11 cellular contexts compared by ENCODE assay signal in the genomic region with DNA sequence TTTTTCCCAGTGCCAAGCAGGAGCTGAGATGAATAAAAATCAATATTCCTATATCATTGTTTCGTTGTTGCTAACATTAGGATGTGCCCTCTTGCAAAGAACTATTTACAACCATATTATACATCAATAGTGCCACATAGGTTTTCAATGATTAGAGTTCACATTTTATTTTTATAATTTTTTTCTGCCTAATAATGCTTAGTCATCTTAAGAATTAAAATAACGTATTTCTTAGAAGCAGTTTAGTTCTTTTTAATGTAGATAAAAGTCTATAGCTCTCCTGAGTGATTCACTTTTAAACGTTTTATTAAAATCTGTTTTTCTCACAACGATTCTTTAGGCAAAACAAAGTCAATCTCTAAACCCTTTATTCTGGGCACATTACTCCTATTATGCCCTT.
"Had no signal": no experiment of that assay in that cellular context is flagged by ENCODE, and none has a peak within 500 bp of the region (broad histone marks: within the 10 kb centered on the region; RNA-seq: fewer than 3 reads in every experiment).

No MANE protein-coding gene starts in this region.

- H2AFZ ChIP-seq: GM23248, GM23338 had no signal

- H3K4me3 ChIP-seq: GM23248, GM23338, HAP-1 had no signal

- H3K9ac ChIP-seq: GM23248 had no signal

- H3K9me3 ChIP-seq: HAP-1 had no signal

- ATAC-seq: GM23338, HCT116 had no signal

- H3K4me2 ChIP-seq: GM23338 had no signal

- H3K27ac ChIP-seq: GM23248 had no signal

- H3K36me3 ChIP-seq: HAP-1 had no signal

- H3K4me1 ChIP-seq: HAP-1 had no signal

- DNase-seq: GM23248, GOT3, H7, H9, HCEC 1CT, HFFc6 had no signal

- FAIRE-seq: H1, H54 had no signal
